Comparison of ENCODE assay signal across 24 cellular contexts in genomic region chr1:55989971-55990370, GRCh38.
"Had no signal": no experiment of that assay in that cellular context is flagged by ENCODE, and none has a peak within 500 bp of the region (broad histone marks: within the 10 kb centered on the region; RNA-seq: fewer than 3 reads in every experiment).

No MANE protein-coding gene starts in this region.

- H3K36me3 ChIP-seq: Peyer's patch, SJSA1 had no signal

- H3K9ac ChIP-seq: KMS-11 had no signal

- H3K9me3 ChIP-seq: Peyer's patch, SJSA1 had no signal

- H3K4me3 ChIP-seq: Peyer's patch, SJSA1 had no signal

- H3K4me2 ChIP-seq: KMS-11 had no signal

- DNase-seq: activated CD4-positive, alpha-beta T cell treated with anti-CD3 and anti-CD28 coated beads for 4 hours; activated CD8-positive, alpha-beta memory T cell treated with anti-CD3 and anti-CD28 coated beads, Interleukin-2, amount 50 U/mL, for 4 hours; activated CD8-positive, alpha-beta T cell treated with anti-CD3 and anti-CD28 coated beads for 36 hours; activated naive CD4-positive, alpha-beta T cell treated with anti-CD3 and anti-CD28 coated beads, Interleukin-2, amount 50 U/mL, for 16 hours; activated naive CD8-positive, alpha-beta T cell treated with anti-CD3 and anti-CD28 coated beads, Interleukin-2, amount 10 ng/mL, durations not matched to agents 7 days and 5 days; amniotic stem cell; MV-4-11; NCI-H1092 treated with DMSO at 0.1 percent for 48 hours; NCI-H1417 treated with DMSO at 0.1 percent for 48 hours; NCI-H1694; NCI-H2029; NCI-H2107; NCI-H2171 treated with DMSO at 0.1 percent for 48 hours; NCI-H226; NCI-H69; NK-92 treated with Interleukin-12 subunit alpha and Interleukin-12 subunit beta, amount 100 ng/mL, for 24 hours; Peyer's patch; Right ventricle myocardium superior had no signal

- H3K27me3 ChIP-seq: Peyer's patch, SJSA1 had no signal

- H3K4me1 ChIP-seq: Peyer's patch had no signal

- FAIRE-seq: astrocyte had no signal

- ATAC-seq: activated CD4-positive, CD25-positive, alpha-beta regulatory T cell treated with anti-CD3 and anti-CD28 coated beads, Interleukin-2, amount 50 U/mL, for 24 hours; activated CD8-positive, alpha-beta T cell treated with anti-CD3 and anti-CD28 coated beads for 36 hours; SK-N-SH treated with all-trans-retinoic acid at 6 μM for 48 hours had no signal

- H3K27ac ChIP-seq: KMS-11, Peyer's patch, RWPE1, SJSA1 had no signal
